Comparison of ENCODE assay signal across 9 cellular contexts in the genomic region with DNA sequence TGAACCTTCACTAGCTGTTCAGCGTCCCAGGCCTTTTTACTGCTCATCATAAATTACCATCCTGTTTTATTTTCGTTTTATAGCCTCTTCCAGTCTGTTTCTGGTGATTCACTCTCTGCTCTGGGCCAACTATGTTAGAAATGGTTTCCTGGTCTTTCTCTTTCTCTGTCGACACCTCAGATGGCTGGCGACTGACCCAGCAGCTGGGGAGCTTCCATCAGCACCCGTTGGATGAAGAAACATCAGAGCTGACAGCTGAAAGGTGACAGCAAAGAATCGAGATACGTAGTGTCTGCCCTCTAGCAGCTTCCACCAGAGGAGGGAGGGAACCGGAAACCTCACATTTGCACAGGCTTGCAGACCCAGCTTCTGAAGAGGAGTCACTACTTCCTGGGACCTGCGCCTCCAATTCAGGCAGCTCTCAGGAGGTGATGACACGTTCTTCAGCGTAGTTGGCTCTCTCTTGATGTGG.
A peak's percentile ranks its signal among the peaks of the same experiment; 100 is the strongest.
DNase-seq lines count a peak whose midpoint lies in the region; ATAC-seq and TF ChIP-seq lines count a peak whose summit lies in the region.
"Had no signal": no experiment of that assay in that cellular context is flagged by ENCODE, and none has a peak within 500 bp of the region (broad histone marks: within the 10 kb centered on the region; RNA-seq: fewer than 3 reads in every experiment).

No MANE protein-coding gene starts in this region.

- no peaks in the 10 kb centered on the region for H3K4me1 ChIP-seq in left lung
- no peaks in the 10 kb centered on the region for H3K4me1 ChIP-seq in ascending aorta

- H3K27me3 ChIP-seq in left lung (peaks cover 0 to 5% of the 10 kb centered on the region in 2 donors), ascending aorta (no peaks in the 10 kb centered on the region)
- H3K27me3 ChIP-seq: neutrophil had no signal

- H3K4me3 ChIP-seq in cardiac fibroblast (replicated peaks in 1 of 2; ENCODE audit: low read depth in 2 of 2, low read length in 2 of 2), result no peak overlapping the region
- H3K4me3 ChIP-seq in left lung, result no peak overlapping the region
- H3K4me3 ChIP-seq in ascending aorta, result no peak overlapping the region

- H3K36me3 ChIP-seq in left lung, result no peaks in the 10 kb centered on the region
- no peaks in the 10 kb centered on the region for H3K36me3 ChIP-seq in ascending aorta
- H3K36me3 ChIP-seq: neutrophil had no signal

- H3K27ac ChIP-seq in left lung (no peak overlapping the region), ascending aorta (no peak overlapping the region)
- H3K27ac ChIP-seq: neutrophil had no signal

- no peak for TF ChIP-seq CTCF in cardiac fibroblast (IDR thresholded peaks at IDR 0.05; ENCODE audit: low read depth, low read length)
- TF ChIP-seq CTCF in left lung (IDR thresholded peaks at IDR 0.05), result no peak
- no peak for TF ChIP-seq CTCF in ascending aorta (IDR thresholded peaks at IDR 0.05)

- DNase-seq in AG08396 (ENCODE audit: low spot score), result peak; percentile 77
- peak; percentile 42 for DNase-seq in LoVo (ENCODE audit: low spot score)
- DNase-seq in cardiac fibroblast (ENCODE audit: low read depth in 2 of 2), result peak; percentile 82 to 94
- DNase-seq in left lung, result peak in 1 of 2 donors; percentile 31
- no peak for DNase-seq in cortex of kidney (lab: John Stamatoyannopoulos, UW)
- DNase-seq in NCI-H146 (lab: John Stamatoyannopoulos, UW), result no peak
- DNase-seq in ascending aorta (ENCODE audit: low spot score in 2 of 2), result no peak
- DNase-seq in HK-2 (ENCODE audit: unreplicated experiment), result no peak

- peak; percentile 42 for ATAC-seq in left lung

- intact Hi-C loops in left lung (cut with DNase I), result no loop called here
- intact Hi-C loops in ascending aorta (cut with DNase I), result no loop called here

- H3K9me3 ChIP-seq in left lung (no peaks in the 10 kb centered on the region), ascending aorta (no peaks in the 10 kb centered on the region)
- H3K9me3 ChIP-seq: neutrophil had no signal

Comparison
In these comparisons a context has a peak if more than half of its experiments do, and no peak if none do; other contexts are left out.
1. DNase-seq: peak in AG08396 (single experiment), LoVo (single experiment) and cardiac fibroblast (2 of 2); none in cortex of kidney (single experiment), NCI-H146 (single experiment), ascending aorta (0 of 2) and HK-2 (single experiment).